Comparison of ENCODE assay signal across 12 cellular contexts in genomic region chr5:96716007-96716406, GRCh38. TPM values are rescaled to one million over a fixed set of nuclear protein-coding genes. Genes with fewer than 3 reads are reported as not detected.
DNase-seq lines count a peak whose midpoint lies in the region; ATAC-seq and TF ChIP-seq lines count a peak whose summit lies in the region.
"Had no signal": no experiment of that assay in that cellular context is flagged by ENCODE, and none has a peak within 500 bp of the region (broad histone marks: within the 10 kb centered on the region; RNA-seq: fewer than 3 reads in every experiment).

No MANE protein-coding gene starts in this region.

- no peaks in the 10 kb centered on the region for H3K9me3 Mint-ChIP-seq in CD8-positive, alpha-beta T cell

- peaks cover 95% of the 10 kb centered on the region for H3K79me2 ChIP-seq in hepatocyte

- H3K27me3 Mint-ChIP-seq in CD8-positive, alpha-beta T cell (ENCODE audit: low read depth) = no peaks in the 10 kb centered on the region

- no peak overlapping the region for H3K4me3 Mint-ChIP-seq in CD8-positive, alpha-beta T cell

- no peak for DNase-seq in CD8-positive, alpha-beta T cell
- DNase-seq in NCI-H69 (lab: John Stamatoyannopoulos, UW) = peak; percentile 65
- DNase-seq in hepatocyte (ENCODE audit: low spot score) = no peak
- no peak for DNase-seq in gastrocnemius medialis
- DNase-seq in kidney glomerular epithelial cell (lab: John Stamatoyannopoulos, UW) = no peak
- no peak for DNase-seq in 8988T
- DNase-seq in NCI-H82 treated with DMSO at 0.1 percent for 48 hours (lab: John Stamatoyannopoulos, UW; ENCODE audit: unreplicated experiment) = no peak
- DNase-seq: activated CD8-positive, alpha-beta memory T cell treated with anti-CD3 and anti-CD28 coated beads, Interleukin-2, amount 50 U/mL, for 4 hours; H7; NCI-H187 treated with DMSO at 0.1 percent for 48 hours; NCI-H82; stimulated activated CD8-positive, alpha-beta memory T cell treated with anti-CD3 and anti-CD28 coated beads, Interleukin-4, amount 100 ng/mL, for 48 hours had no signal

- no peak overlapping the region for H2AFZ ChIP-seq in hepatocyte

- ATAC-seq in CD8-positive, alpha-beta T cell = peak; percentile 59
- ATAC-seq in gastrocnemius medialis = no peak

- H3K27ac Mint-ChIP-seq in CD8-positive, alpha-beta T cell = no peak overlapping the region

- no peak overlapping the region for H3K27ac ChIP-seq in CD8-positive, alpha-beta T cell (ENCODE audit: low read depth, low read length)
- peak overlapping the region; percentile 93 for H3K27ac ChIP-seq in hepatocyte
- H3K27ac ChIP-seq in gastrocnemius medialis = peak overlapping the region; percentile 94 to 99 (median 98)

- WGBS in hepatocyte (ENCODE audit: low lambda C conversion rate, missing lambda C conversion rate) = 81% methylated on average over 5 of the region's 5 CpGs

- H3K36me3 ChIP-seq in CD8-positive, alpha-beta T cell (ENCODE audit: insufficient read depth, low read length) = no peaks in the 10 kb centered on the region
- H3K36me3 ChIP-seq in hepatocyte (replicated peaks; ENCODE audit: insufficient read depth, low read depth) (no peaks in the 10 kb centered on the region), gastrocnemius medialis (no peaks in the 10 kb centered on the region)

- peaks cover 49% of the 10 kb centered on the region for H3K4me1 Mint-ChIP-seq in CD8-positive, alpha-beta T cell (ENCODE audit: low read depth)

- peaks cover 16% of the 10 kb centered on the region for H3K4me1 ChIP-seq in CD8-positive, alpha-beta T cell (ENCODE audit: insufficient read depth, low read length)
- H3K4me1 ChIP-seq in hepatocyte (ENCODE audit: insufficient read depth) (peaks cover 30% of the 10 kb centered on the region), gastrocnemius medialis (peaks cover 83 to 96% of the 10 kb centered on the region in 2 donors)

- intact Hi-C loops in CD8-positive, alpha-beta T cell (cut with DNase I, micrococcal nuclease) = no loop called here
- intact Hi-C loops in gastrocnemius medialis (cut with DNase I; ENCODE audit: low total_unique reads) = no loop called here

- CTCF ChIA-PET in CD8-positive, alpha-beta T cell (lab: Charles Lee) = no interaction called here

- peaks cover 20% of the 10 kb centered on the region for H4K20me1 ChIP-seq in hepatocyte (ENCODE audit: insufficient read depth, poor library complexity, severe bottlenecking)

- no peaks in the 10 kb centered on the region for H3K9me2 ChIP-seq in hepatocyte (replicated peaks; ENCODE audit: insufficient read depth)

- TF ChIP-seq POLR2A in gastrocnemius medialis (IDR thresholded peaks at IDR 0.05) = no peak

- no peaks in the 10 kb centered on the region for H3K9me3 ChIP-seq in CD8-positive, alpha-beta T cell (ENCODE audit: low read length)
- H3K9me3 ChIP-seq in hepatocyte (ENCODE audit: low read depth) = no peaks in the 10 kb centered on the region
- no peaks in the 10 kb centered on the region for H3K9me3 ChIP-seq in gastrocnemius medialis

- no peaks in the 10 kb centered on the region for H3K27me3 ChIP-seq in CD8-positive, alpha-beta T cell (ENCODE audit: insufficient read depth, low read length)
- no peaks in the 10 kb centered on the region for H3K27me3 ChIP-seq in hepatocyte
- H3K27me3 ChIP-seq in gastrocnemius medialis = no peaks in the 10 kb centered on the region

- TF ChIP-seq CTCF in CD8-positive, alpha-beta T cell (IDR thresholded peaks at IDR 0.05) = no peak
- no peak for TF ChIP-seq CTCF in hepatocyte (IDR thresholded peaks at IDR 0.05; ENCODE audit: poor library complexity)
- no peak for TF ChIP-seq CTCF in gastrocnemius medialis (IDR thresholded peaks at IDR 0.05 in 4 of 5, conservative IDR thresholded peaks at IDR 0.05 in 1 of 5)

- no peak overlapping the region for H3K4me3 ChIP-seq in CD8-positive, alpha-beta T cell (ENCODE audit: low read depth, low read length)
- H3K4me3 ChIP-seq in hepatocyte (no peak overlapping the region), gastrocnemius medialis (no peak overlapping the region)

- in situ Hi-C loops in gastrocnemius medialis (cut with MboI; ENCODE audit: low sequenced_read_pairs in 4 of 4) = loop anchor here in 2 of 4 donors (25.0 kb wide), 2 partner anchors 854 to 879 kb away; no protein-coding TSS in a partner anchor

- peaks cover 14% of the 10 kb centered on the region for H3K36me3 Mint-ChIP-seq in CD8-positive, alpha-beta T cell

- POLR2A ChIA-PET in CD8-positive, alpha-beta T cell (lab: Charles Lee) = no interaction called here

- H3K4me2 ChIP-seq in hepatocyte = no peak overlapping the region

RNA-seq across cellular contexts. Expression of gene CAST, which starts 53.8 kb away (rescaled TPM):
- total RNA-seq in CD8-positive, alpha-beta T cell = 100 to 1,000 TPM; 165 to 169 TPM
- total RNA-seq in hepatocyte = 177 and 195 TPM in 2 replicates
- 140 and 169 TPM in 2 replicates for polyA plus RNA-seq in hepatocyte
- 100 to 1,000 TPM; 321 to 971 (median 445) TPM for total RNA-seq in gastrocnemius medialis
